Comparison of ENCODE assay signal across 17 cellular contexts in the genomic region with DNA sequence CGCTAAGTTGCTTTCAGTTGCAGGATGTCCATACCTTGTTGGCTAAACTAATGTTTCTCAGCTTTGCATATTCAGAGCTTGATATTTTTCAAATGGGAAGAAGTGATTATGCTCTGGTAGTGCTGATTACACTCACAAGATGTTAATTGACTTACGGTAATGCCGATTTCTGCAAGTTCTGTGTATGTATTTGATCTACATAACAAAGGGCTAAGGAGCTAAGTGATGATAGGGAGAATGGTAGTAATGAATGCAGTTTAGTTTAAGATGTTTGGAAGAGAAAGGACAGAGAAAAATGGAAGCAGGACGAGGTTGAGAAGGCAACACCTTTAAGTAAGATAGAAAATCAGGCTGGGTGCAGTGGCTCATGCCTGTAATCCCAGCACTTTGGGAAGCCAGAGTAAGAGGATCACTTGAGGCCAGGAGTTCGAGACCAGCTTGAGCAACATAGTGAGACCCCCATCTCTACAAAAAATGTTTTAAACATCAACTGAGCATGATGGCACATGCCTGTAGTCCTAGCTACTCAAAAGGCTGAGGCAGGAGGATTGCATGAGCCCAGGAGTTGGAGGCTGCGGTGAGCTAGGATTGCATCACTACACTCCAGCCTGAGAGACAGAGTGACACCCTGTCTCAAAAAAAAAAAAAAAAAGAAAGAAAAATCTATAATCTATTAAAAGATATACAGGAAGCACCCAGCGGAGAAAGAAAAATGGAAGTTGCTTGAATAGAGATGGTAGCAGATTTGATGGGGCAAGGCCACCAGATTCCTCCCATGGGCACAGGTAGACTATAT.
DNase-seq lines count a peak whose midpoint lies in the region; ATAC-seq and TF ChIP-seq lines count a peak whose summit lies in the region.
"Had no signal": no experiment of that assay in that cellular context is flagged by ENCODE, and none has a peak within 500 bp of the region (broad histone marks: within the 10 kb centered on the region; RNA-seq: fewer than 3 reads in every experiment).

No MANE protein-coding gene starts in this region.

- H3K27ac Mint-ChIP-seq in activated CD4-positive, alpha-beta T cell treated with anti-CD3 and anti-CD28 coated beads, Interleukin-2, amount 10 ng/mL, durations not matched to agents 24 days and 14 days = peak overlapping the region; percentile 95
- peak overlapping the region; percentile 93 for H3K27ac Mint-ChIP-seq in activated CD4-positive, alpha-beta memory T cell treated with anti-CD3 and anti-CD28 coated beads, Interleukin-2, amount 10 ng/mL, durations not matched to agents 7 days and 5 days
- H3K27ac Mint-ChIP-seq in naive B cell = peak overlapping the region; percentile 68 to 94 (median 82)
- H3K27ac Mint-ChIP-seq: brain had no signal

- H3K36me3 ChIP-seq in Loucy (ENCODE audit: insufficient read depth, low read length) = no peaks in the 10 kb centered on the region
- H3K36me3 ChIP-seq: gastroesophageal sphincter had no signal

- H3K79me2 ChIP-seq in Loucy (ENCODE audit: insufficient read depth, low read length) = peaks cover 93% of the 10 kb centered on the region

- DNase-seq in activated CD4-positive, alpha-beta T cell treated with anti-CD3 and anti-CD28 coated beads, Interleukin-2, amount 10 ng/mL, durations not matched to agents 24 days and 14 days = no peak
- no peak for DNase-seq in activated CD4-positive, alpha-beta T cell treated with anti-CD3 and anti-CD28 coated beads for 4 hours
- DNase-seq in activated CD4-positive, alpha-beta memory T cell treated with anti-CD3 and anti-CD28 coated beads, Interleukin-2, amount 10 ng/mL, durations not matched to agents 7 days and 5 days = no peak
- DNase-seq in naive B cell = no peak
- DNase-seq in stimulated activated CD4-positive, alpha-beta T cell treated with anti-CD3 and anti-CD28 coated beads, Interleukin-2, amount 100 ng/mL, for 48 hours = no peak
- no peak for DNase-seq in T-helper 9 cell
- DNase-seq: DMS 273 treated with DMSO at 0.1 percent for 48 hours; NCI-H1436 treated with DMSO at 0.1 percent for 48 hours; NCI-H510A treated with DMSO at 0.1 percent for 48 hours; posterior cingulate gyrus; stimulated activated CD4-positive, alpha-beta T cell treated with anti-CD3 and anti-CD28 coated beads, Interleukin-15, amount 100 ng/mL, for 24 hours had no signal

- no peaks in the 10 kb centered on the region for H3K27me3 Mint-ChIP-seq in activated CD4-positive, alpha-beta T cell treated with anti-CD3 and anti-CD28 coated beads, Interleukin-2, amount 10 ng/mL, durations not matched to agents 24 days and 14 days
- no peaks in the 10 kb centered on the region for H3K27me3 Mint-ChIP-seq in activated CD4-positive, alpha-beta memory T cell treated with anti-CD3 and anti-CD28 coated beads, Interleukin-2, amount 10 ng/mL, durations not matched to agents 7 days and 5 days
- H3K27me3 Mint-ChIP-seq in naive B cell = no peaks in the 10 kb centered on the region
- H3K27me3 Mint-ChIP-seq: brain had no signal

- H3F3A ChIP-seq in Loucy (ENCODE audit: low read depth) = peaks cover 30% of the 10 kb centered on the region

- peak overlapping the region; percentile 73 for H3K4me3 ChIP-seq in Loucy (ENCODE audit: low read length, poor library complexity, severe bottlenecking)
- H3K4me3 ChIP-seq: A549, gastroesophageal sphincter had no signal

- H3K9me3 ChIP-seq in Loucy (ENCODE audit: insufficient read depth, low read depth, low read length) = no peaks in the 10 kb centered on the region
- H3K9me3 ChIP-seq: A549, gastroesophageal sphincter had no signal

- peak overlapping the region; percentile 71 for H3K4me3 Mint-ChIP-seq in activated CD4-positive, alpha-beta T cell treated with anti-CD3 and anti-CD28 coated beads, Interleukin-2, amount 10 ng/mL, durations not matched to agents 24 days and 14 days
- H3K4me3 Mint-ChIP-seq in activated CD4-positive, alpha-beta memory T cell treated with anti-CD3 and anti-CD28 coated beads, Interleukin-2, amount 10 ng/mL, durations not matched to agents 7 days and 5 days = no peak overlapping the region
- peak overlapping the region in 7 of 8 donors; percentile 11 to 84 (median 62) for H3K4me3 Mint-ChIP-seq in naive B cell
- H3K4me3 Mint-ChIP-seq: brain had no signal

- peaks cover 48% of the 10 kb centered on the region for H3K4me1 Mint-ChIP-seq in activated CD4-positive, alpha-beta T cell treated with anti-CD3 and anti-CD28 coated beads, Interleukin-2, amount 10 ng/mL, durations not matched to agents 24 days and 14 days
- H3K4me1 Mint-ChIP-seq in activated CD4-positive, alpha-beta memory T cell treated with anti-CD3 and anti-CD28 coated beads, Interleukin-2, amount 10 ng/mL, durations not matched to agents 7 days and 5 days = peaks cover 66% of the 10 kb centered on the region
- peaks cover 64 to 92% (median 79%) of the 10 kb centered on the region in 3 donors for H3K4me1 Mint-ChIP-seq in naive B cell

- POLR2A ChIA-PET in activated CD4-positive, alpha-beta memory T cell treated with anti-CD3 and anti-CD28 coated beads, Interleukin-2, amount 10 ng/mL, durations not matched to agents 7 days and 5 days (lab: Charles Lee) = interaction anchor here (0.8 to 6.8 kb wide), 21 partner anchors 10 to 533 kb away, joined by 3 to 146 read pairs (median 4); partner anchors contain the start of genes ADSL and TNRC6B

- peak overlapping the region; percentile 18 for H3K9ac ChIP-seq in Loucy (ENCODE audit: low read depth, low read length, poor library complexity, severe bottlenecking)

- H3K4me1 ChIP-seq in Loucy (ENCODE audit: insufficient read depth, low read length, poor library complexity, severe bottlenecking) = peaks cover 77% of the 10 kb centered on the region
- H3K4me1 ChIP-seq: A549 had no signal

- H3K27me3 ChIP-seq in Loucy (ENCODE audit: insufficient read depth, low read length, poor library complexity, severe bottlenecking) = no peaks in the 10 kb centered on the region
- H3K27me3 ChIP-seq: gastroesophageal sphincter had no signal

- CTCF ChIA-PET in activated CD4-positive, alpha-beta memory T cell treated with anti-CD3 and anti-CD28 coated beads, Interleukin-2, amount 10 ng/mL, durations not matched to agents 7 days and 5 days (lab: Charles Lee) = interaction anchor here (0.7 to 2.5 kb wide), 7 partner anchors 9 to 560 kb away, joined by 3 to 13 read pairs (median 4); partner anchors contain the start of gene TNRC6B

- H2AFZ ChIP-seq in Loucy (ENCODE audit: low read length) = no peak overlapping the region

- intact Hi-C loops in activated CD4-positive, alpha-beta T cell treated with anti-CD3 and anti-CD28 coated beads, Interleukin-2, amount 10 ng/mL, durations not matched to agents 24 days and 14 days (cut with micrococcal nuclease) = loop anchor here (5.0 kb wide), 1 partner anchor 51 kb away; no protein-coding TSS in a partner anchor

- ATAC-seq in naive B cell (ENCODE audit: low read depth in 2 of 2) = no peak
- no peak for ATAC-seq in GM19397 (IDR thresholded peaks at IDR 0.05; ENCODE audit: unreplicated experiment)
- ATAC-seq: A549, gastroesophageal sphincter, Right ventricle myocardium inferior had no signal

- no peak for TF ChIP-seq CTCF in Loucy (conservative IDR thresholded peaks at IDR 0.05; ENCODE audit: low read length)

- H3K9me2 ChIP-seq in Loucy (replicated peaks; ENCODE audit: low read depth, low read length) = no peaks in the 10 kb centered on the region

- H3K36me3 Mint-ChIP-seq in activated CD4-positive, alpha-beta T cell treated with anti-CD3 and anti-CD28 coated beads, Interleukin-2, amount 10 ng/mL, durations not matched to agents 24 days and 14 days (ENCODE audit: low read depth) = peaks cover 1% of the 10 kb centered on the region
- H3K36me3 Mint-ChIP-seq in activated CD4-positive, alpha-beta memory T cell treated with anti-CD3 and anti-CD28 coated beads, Interleukin-2, amount 10 ng/mL, durations not matched to agents 7 days and 5 days (ENCODE audit: low read depth) = peaks cover 2% of the 10 kb centered on the region
- H3K36me3 Mint-ChIP-seq in naive B cell = peaks cover 0 to 13% of the 10 kb centered on the region in 2 donors
- H3K36me3 Mint-ChIP-seq: brain had no signal

- peak overlapping the region; percentile 98 for H3K4me2 ChIP-seq in Loucy (ENCODE audit: low read depth, low read length, poor library complexity, severe bottlenecking)
- H3K4me2 ChIP-seq: A549 had no signal

- H4K20me1 ChIP-seq in Loucy (ENCODE audit: insufficient read depth, low read length, poor library complexity, severe bottlenecking) = peaks cover 57% of the 10 kb centered on the region

- no peaks in the 10 kb centered on the region for H3K9me3 Mint-ChIP-seq in activated CD4-positive, alpha-beta T cell treated with anti-CD3 and anti-CD28 coated beads, Interleukin-2, amount 10 ng/mL, durations not matched to agents 24 days and 14 days
- no peaks in the 10 kb centered on the region for H3K9me3 Mint-ChIP-seq in activated CD4-positive, alpha-beta memory T cell treated with anti-CD3 and anti-CD28 coated beads, Interleukin-2, amount 10 ng/mL, durations not matched to agents 7 days and 5 days
- no peaks in the 10 kb centered on the region for H3K9me3 Mint-ChIP-seq in naive B cell
- H3K9me3 Mint-ChIP-seq: brain had no signal
